ENCODE assay signal across 9 cellular contexts in the genomic region with DNA sequence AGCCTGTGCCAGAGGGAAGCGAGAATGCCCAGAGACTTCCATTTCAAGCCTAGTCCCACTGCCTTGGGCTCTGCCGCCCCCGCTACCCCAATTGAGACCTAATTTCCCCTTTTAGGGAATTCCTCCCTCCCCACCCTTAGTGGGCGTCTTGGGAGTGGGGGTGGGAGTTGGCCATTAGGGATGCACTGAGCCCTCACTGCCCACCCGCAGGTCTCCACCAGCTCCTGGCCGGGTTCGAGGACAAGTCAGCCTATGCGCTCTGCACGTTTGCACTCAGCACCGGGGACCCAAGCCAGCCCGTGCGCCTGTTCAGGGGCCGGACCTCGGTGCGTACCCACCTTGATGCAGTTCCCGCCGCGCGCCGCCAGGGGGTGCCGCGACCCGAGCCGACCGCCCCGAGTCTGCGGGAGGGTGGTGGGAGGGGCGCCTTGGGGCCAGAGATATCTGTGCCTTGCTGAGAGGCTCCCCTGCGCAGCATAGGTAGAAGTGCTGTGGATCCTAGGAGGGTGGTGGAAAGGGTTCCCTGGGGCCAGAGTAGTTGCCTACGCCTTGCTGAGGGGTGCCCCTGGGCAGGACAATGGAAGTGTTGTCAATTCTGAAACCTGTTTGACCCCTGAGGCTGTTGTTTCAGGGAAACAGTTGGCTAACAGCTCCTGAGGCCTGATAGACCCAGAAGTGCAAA. TPM values are rescaled to one million over a fixed set of nuclear protein-coding genes. Genes with fewer than 3 reads are reported as not detected.
DNase-seq lines count a peak whose midpoint lies in the region; ATAC-seq, FAIRE-seq and TF ChIP-seq lines count a peak whose summit lies in the region.
"Had no signal": no experiment of that assay in that cellular context is flagged by ENCODE, and none has a peak within 500 bp of the region (broad histone marks: within the 10 kb centered on the region; RNA-seq: fewer than 3 reads in every experiment).

No MANE protein-coding gene starts in this region.

- WGBS in testis, 2 donors = 21 to 42% methylated on average over 7 to 25 of the region's 30 CpGs

- intact Hi-C loops in endothelial cell of umbilical vein (cut with micrococcal nuclease) = loop anchor here (1.0 to 10.0 kb wide), 4 partner anchors 22 to 256 kb away; a partner anchor contains a TSS
- intact Hi-C loops in testis (cut with DNase I; ENCODE audit: low total_unique reads) = no loop called here

- BruUV-seq in endothelial cell of umbilical vein (replicated peaks; lab: Mats Ljungman, UMichigan) = no TSS peak

- H3K36me3 Mint-ChIP-seq in nephron progenitor cell (ENCODE audit: low read depth) = peaks cover 25% of the 10 kb centered on the region
- H3K36me3 Mint-ChIP-seq: IgD-negative memory B cell had no signal

- H3K36me3 ChIP-seq in endothelial cell of umbilical vein (ENCODE audit: control insufficient read depth in 2 of 2, extremely low read depth in 1 of 2, insufficient read depth in 2 of 2, low read length in 2 of 2) (peaks cover 0 to 11% of the 10 kb centered on the region in 2 experiments), testis (ENCODE audit: low read depth, missing control alignments) (no peaks in the 10 kb centered on the region)

- H3K79me2 ChIP-seq in endothelial cell of umbilical vein (ENCODE audit: control insufficient read depth, insufficient read depth, low read length) = no peaks in the 10 kb centered on the region

- H3K4me3 ChIP-seq in endothelial cell of umbilical vein (replicated peaks in 1 of 3; ENCODE audit: insufficient read depth in 1 of 3, low read depth in 1 of 3, low read length in 3 of 3) = no peak overlapping the region
- peak overlapping the region in 1 of 2 donors; percentile 5 for H3K4me3 ChIP-seq in testis

- H3K27me3 ChIP-seq in endothelial cell of umbilical vein (ENCODE audit: control insufficient read depth in 2 of 2, insufficient read depth in 2 of 2, low read length in 2 of 2) (no peaks in the 10 kb centered on the region), testis (no peaks in the 10 kb centered on the region)

- no peak overlapping the region for H2AFZ ChIP-seq in endothelial cell of umbilical vein (ENCODE audit: low read depth, low read length)

- POLR2A ChIA-PET in endothelial cell of umbilical vein (lab: Charles Lee) = no interaction called here

- no peaks in the 10 kb centered on the region for H3K9me3 Mint-ChIP-seq in nephron progenitor cell
- H3K9me3 Mint-ChIP-seq: IgD-negative memory B cell had no signal

- H3K4me3 Mint-ChIP-seq in nephron progenitor cell = no peak overlapping the region
- H3K4me3 Mint-ChIP-seq: IgD-negative memory B cell had no signal

- H3K27ac Mint-ChIP-seq in nephron progenitor cell = no peak overlapping the region
- H3K27ac Mint-ChIP-seq: IgD-negative memory B cell had no signal

- dilution Hi-C loops in endothelial cell of umbilical vein (cut with MboI; ENCODE audit: extremely low pct_ligation_motif_present, low sequenced_read_pairs) = no loop called here

- H3K27ac ChIP-seq in C4-2B (no peak overlapping the region), endothelial cell of umbilical vein (ENCODE audit: insufficient read depth, low read depth, low read length) (no peak overlapping the region), testis (no peak overlapping the region)

- CTCF ChIA-PET in endothelial cell of umbilical vein (lab: Charles Lee) = interaction anchor here (0.7 to 3.7 kb wide), 16 partner anchors 9 to 112 kb away, joined by 3 to 31 read pairs (median 4); a partner anchor contains a TSS

- ATAC-seq in GM19463 (IDR thresholded peaks at IDR 0.05; ENCODE audit: unreplicated experiment) = peak; percentile 66

- H3K4me2 ChIP-seq in endothelial cell of umbilical vein (ENCODE audit: insufficient read depth, low read length) = no peak overlapping the region

- H3K4me1 ChIP-seq in endothelial cell of umbilical vein (ENCODE audit: control insufficient read depth, extremely low read depth, insufficient read depth, low read length) (no peaks in the 10 kb centered on the region), testis (no peaks in the 10 kb centered on the region)

- DNase-seq in NCI-H1694 (lab: John Stamatoyannopoulos, UW) (peak; percentile 24), endothelial cell of umbilical vein (ENCODE audit: low read depth, low spot score) (peak; percentile 46), nephron progenitor cell (peak; percentile 86), testis (peak; percentile 69), NCI-H2171 (lab: John Stamatoyannopoulos, UW) (no peak)
- DNase-seq in activated CD8-positive, alpha-beta memory T cell treated with anti-CD3 and anti-CD28 coated beads for 1 hour (ENCODE audit: extremely low read depth in 1 of 2, low read depth in 1 of 2) = peak; percentile 32 to 63

- peaks cover 27% of the 10 kb centered on the region for H3K4me1 Mint-ChIP-seq in nephron progenitor cell

- TF ChIP-seq CTCF in C4-2B (conservative IDR thresholded peaks at IDR 0.05) (peak; percentile 90), endothelial cell of umbilical vein (IDR thresholded peaks at IDR 0.05; ENCODE audit: extremely low read depth in 1 of 2, insufficient read depth in 1 of 2, low read depth in 1 of 2, low read length in 2 of 2) (peak; percentile 93), nephron progenitor cell (IDR thresholded peaks at IDR 0.05) (peak; percentile 92), testis (IDR thresholded peaks at IDR 0.05) (peak; percentile 85 to 95 (median 91))

- H3K9me3 ChIP-seq in endothelial cell of umbilical vein (replicated peaks; ENCODE audit: control insufficient read depth, insufficient read depth, low read length) (no peaks in the 10 kb centered on the region), testis (no peaks in the 10 kb centered on the region)

- no peaks in the 10 kb centered on the region for H3K27me3 Mint-ChIP-seq in nephron progenitor cell (ENCODE audit: low read depth, poor library complexity)
- H3K27me3 Mint-ChIP-seq: IgD-negative memory B cell had no signal

- no peak overlapping the region for H3K9ac ChIP-seq in endothelial cell of umbilical vein (replicated peaks; ENCODE audit: extremely low read depth, insufficient read depth, low read length)

- peak; percentile 73 for FAIRE-seq in endothelial cell of umbilical vein (lab: Jason Lieb, UNC)

- no peaks in the 10 kb centered on the region for H4K20me1 ChIP-seq in endothelial cell of umbilical vein (replicated peaks; ENCODE audit: control insufficient read depth, extremely low read depth, insufficient read depth, low read length)

- no peaks in the 10 kb centered on the region for H3K9me1 ChIP-seq in endothelial cell of umbilical vein (replicated peaks; ENCODE audit: control insufficient read depth, extremely low read depth, insufficient read depth, low read length)

- no peak for TF ChIP-seq POLR2A in endothelial cell of umbilical vein (IDR thresholded peaks at IDR 0.05; ENCODE audit: low read depth, low read length)
- TF ChIP-seq POLR2A in testis (IDR thresholded peaks at IDR 0.05) = no peak

RNA-seq across cellular contexts. Expression of a gene that starts 9.2 kb away (rescaled TPM):
- total RNA-seq in endothelial cell of umbilical vein = 59.8 and 65.0 TPM in 2 replicates
- 43.2 and 50.7 TPM in 2 replicates for polyA plus RNA-seq in endothelial cell of umbilical vein
- polyA plus RNA-seq in endothelial cell of umbilical vein (2011; cell fraction: cytosol; rRNA removed) = 31.2 and 39.2 TPM in 2 replicates
- polyA plus RNA-seq in endothelial cell of umbilical vein (2011; cell fraction: nucleus; rRNA removed) = 40.3 and 41.2 TPM in 2 replicates
- polyA plus RNA-seq in endothelial cell of umbilical vein (2012) = 35.4 and 38.2 TPM in 2 replicates
- 7.1 and 9.8 TPM in 2 replicates for polyA minus RNA-seq in endothelial cell of umbilical vein
- 18.7 TPM for polyA minus RNA-seq in endothelial cell of umbilical vein (2011; cell fraction: cytosol; rRNA and poly(A)+ RNA removed)
- 6.5 and 9.9 TPM in 2 replicates for polyA minus RNA-seq in endothelial cell of umbilical vein (2011; cell fraction: nucleus; rRNA and poly(A)+ RNA removed)
- total RNA-seq in testis = 10 to 100 TPM; 42.2 to 49.8 TPM
- polyA plus RNA-seq in testis (ENCODE audit: insufficient read depth, low read depth, low replicate concordance) = 36.4 TPM

RNA-seq across cellular contexts. Expression of a gene that starts 14.0 kb away (rescaled TPM):
- total RNA-seq in endothelial cell of umbilical vein (52.2 and 54.0 TPM in 2 replicates), testis (10 to 100 TPM; 78.9 to 93.8 TPM)
- polyA plus RNA-seq in endothelial cell of umbilical vein (41.7 and 48.5 TPM in 2 replicates), testis (ENCODE audit: insufficient read depth, low read depth, low replicate concordance) (57.2 TPM)
- polyA plus RNA-seq in endothelial cell of umbilical vein (2011; cell fraction: cytosol; rRNA removed) = 47.7 and 48.4 TPM in 2 replicates
- 39.7 and 60.0 TPM in 2 replicates for polyA plus RNA-seq in endothelial cell of umbilical vein (2011; cell fraction: nucleus; rRNA removed)
- polyA plus RNA-seq in endothelial cell of umbilical vein (2012) = 31.0 and 46.7 TPM in 2 replicates
- polyA minus RNA-seq in endothelial cell of umbilical vein = 30.4 and 30.5 TPM in 2 replicates
- polyA minus RNA-seq in endothelial cell of umbilical vein (2011; cell fraction: cytosol; rRNA and poly(A)+ RNA removed) = 16.7 TPM
- 10.5 and 12.9 TPM in 2 replicates for polyA minus RNA-seq in endothelial cell of umbilical vein (2011; cell fraction: nucleus; rRNA and poly(A)+ RNA removed)

RNA-seq across cellular contexts. Expression of a gene that starts 20.5 kb away (rescaled TPM):
- total RNA-seq in endothelial cell of umbilical vein (10.2 and 15.5 TPM in 2 replicates), testis (10 to 100 TPM in 1 of 2 donors, 1 to 10 TPM in 1; 9.2 to 10.7 TPM)
- polyA plus RNA-seq in endothelial cell of umbilical vein (5.7 and 6.1 TPM in 2 replicates), testis (ENCODE audit: insufficient read depth, low read depth, low replicate concordance) (10.7 TPM)
- 3.2 and 3.4 TPM in 2 replicates for polyA plus RNA-seq in endothelial cell of umbilical vein (2011; cell fraction: cytosol; rRNA removed)
- 32.5 and 40.0 TPM in 2 replicates for polyA plus RNA-seq in endothelial cell of umbilical vein (2011; cell fraction: nucleus; rRNA removed)
- polyA plus RNA-seq in endothelial cell of umbilical vein (2012) = 12.0 and 13.5 TPM in 2 replicates
- polyA minus RNA-seq in endothelial cell of umbilical vein = 3.7 and 5.0 TPM in 2 replicates
- polyA minus RNA-seq in endothelial cell of umbilical vein (2011; cell fraction: cytosol; rRNA and poly(A)+ RNA removed) = 1.0 TPM
- 6.8 and 11.8 TPM in 2 replicates for polyA minus RNA-seq in endothelial cell of umbilical vein (2011; cell fraction: nucleus; rRNA and poly(A)+ RNA removed)
- polyA plus RNA-seq: IgD-negative memory B cell had no signal

RNA-seq across cellular contexts. Expression of a gene that starts 45.1 kb away (rescaled TPM):
- 3.6 and 4.5 TPM in 2 replicates for total RNA-seq in endothelial cell of umbilical vein
- 5.7 and 7.3 TPM in 2 replicates for polyA plus RNA-seq in endothelial cell of umbilical vein
- polyA plus RNA-seq in endothelial cell of umbilical vein (2011; cell fraction: cytosol; rRNA removed) = 3.7 and 5.4 TPM in 2 replicates
- 7.3 and 9.8 TPM in 2 replicates for polyA plus RNA-seq in endothelial cell of umbilical vein (2011; cell fraction: nucleus; rRNA removed)
- polyA plus RNA-seq in endothelial cell of umbilical vein (2012) = 2.2 and 3.5 TPM in 2 replicates
- polyA minus RNA-seq in endothelial cell of umbilical vein = 5.6 and 7.0 TPM in 2 replicates
- polyA minus RNA-seq in endothelial cell of umbilical vein (2011; cell fraction: cytosol; rRNA and poly(A)+ RNA removed) = 1.1 TPM
- 2.8 and 3.2 TPM in 2 replicates for polyA minus RNA-seq in endothelial cell of umbilical vein (2011; cell fraction: nucleus; rRNA and poly(A)+ RNA removed)
- 10 to 100 TPM; 13.9 to 16.8 TPM for total RNA-seq in testis
- 7.2 TPM for polyA plus RNA-seq in testis (ENCODE audit: insufficient read depth, low read depth, low replicate concordance)

RNA-seq across cellular contexts. Expression of a gene that starts 58.8 kb away (rescaled TPM):
- total RNA-seq in endothelial cell of umbilical vein (15.0 and 15.7 TPM in 2 replicates), testis (10 to 100 TPM; 20.5 to 20.7 TPM)
- polyA plus RNA-seq in endothelial cell of umbilical vein (8.5 and 10.8 TPM in 2 replicates), testis (ENCODE audit: insufficient read depth, low read depth, low replicate concordance) (28.2 TPM)
- polyA plus RNA-seq in endothelial cell of umbilical vein (2011; cell fraction: cytosol; rRNA removed) = 12.1 and 13.1 TPM in 2 replicates
- 12.3 and 14.8 TPM in 2 replicates for polyA plus RNA-seq in endothelial cell of umbilical vein (2011; cell fraction: nucleus; rRNA removed)
- 16.1 and 17.8 TPM in 2 replicates for polyA plus RNA-seq in endothelial cell of umbilical vein (2012)
- 22.6 and 23.8 TPM in 2 replicates for polyA minus RNA-seq in endothelial cell of umbilical vein
- polyA minus RNA-seq in endothelial cell of umbilical vein (2011; cell fraction: cytosol; rRNA and poly(A)+ RNA removed) = 13.5 TPM
- polyA minus RNA-seq in endothelial cell of umbilical vein (2011; cell fraction: nucleus; rRNA and poly(A)+ RNA removed) = 16.9 and 21.4 TPM in 2 replicates
